Comparison of ENCODE assay signal across 1 cellular context in the genomic region with DNA sequence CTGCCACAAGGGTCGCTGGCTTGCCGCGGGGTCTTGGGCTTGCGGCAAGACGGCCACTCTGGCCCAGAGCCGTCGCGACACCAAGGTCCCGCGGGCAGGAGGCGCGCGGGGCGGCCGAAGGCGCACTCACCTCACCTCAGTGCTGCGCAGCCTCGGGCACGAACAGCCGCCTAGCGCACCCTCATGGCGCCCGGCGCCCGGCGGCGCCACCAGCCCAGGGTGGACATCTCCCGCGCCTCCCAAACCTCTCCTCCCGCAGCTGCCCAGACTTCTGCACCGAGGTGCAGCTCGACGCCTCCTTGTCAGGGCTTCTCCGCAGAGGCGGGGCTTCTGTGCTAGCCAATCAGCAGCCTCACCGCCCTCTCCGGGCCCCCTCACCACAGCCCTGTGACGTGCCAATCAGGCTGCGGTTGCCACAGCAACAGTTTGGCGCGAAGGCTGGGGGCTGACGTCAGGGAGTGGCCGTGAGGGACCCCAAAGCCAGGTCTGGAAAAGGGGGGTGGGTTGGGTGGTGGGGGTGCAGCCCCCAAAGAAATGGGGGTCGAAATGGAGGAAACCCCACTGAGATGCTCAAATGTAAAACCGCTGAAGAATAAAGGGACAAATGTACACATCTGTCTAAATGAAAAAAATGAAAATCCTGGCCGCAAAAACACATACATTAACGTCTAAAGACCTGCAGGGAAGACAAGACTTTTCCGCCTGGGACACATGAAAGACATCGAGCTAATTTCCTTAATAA.
TF ChIP-seq lines count a peak whose summit lies in the region.

A gene (minus strand): TSS at position 275 of the 742 bp plus-strand sequence. CDS start 16,071 bp downstream, outside the sequence.
A gene (minus strand): TSS at position 275 of the 742 bp plus-strand sequence. CDS start 16,449 bp downstream, outside the sequence.

TF ChIP-seq in HepG2, 621 proteins besides CTCF, POLR2A, EP300 and RAD21 (continues in another document):
- peak; percentile 44; the same call in 1 of the 2 replicates for TF ChIP-seq PHF21A (CRISPR knock-in tag; IDR thresholded peaks at IDR 0.05)
- 0 out of 2 replicates have a peak, but pooled peaks have one; percentile 56 for TF ChIP-seq TARDBP (CRISPR knock-in tag; IDR thresholded peaks at IDR 0.05)
- TF ChIP-seq ZNF672 (CRISPR knock-in tag; IDR thresholded peaks at IDR 0.05) = no peak
- peak; percentile 100 for TF ChIP-seq RBFOX2 (IDR thresholded peaks at IDR 0.05; ENCODE audit: low read depth, low read length)
- TF ChIP-seq TBL1XR1 (IDR thresholded peaks at IDR 0.05; ENCODE audit: borderline replicate concordance, low read length, partially characterized antibody) = peak; percentile 23
- TF ChIP-seq, protein P1, sequence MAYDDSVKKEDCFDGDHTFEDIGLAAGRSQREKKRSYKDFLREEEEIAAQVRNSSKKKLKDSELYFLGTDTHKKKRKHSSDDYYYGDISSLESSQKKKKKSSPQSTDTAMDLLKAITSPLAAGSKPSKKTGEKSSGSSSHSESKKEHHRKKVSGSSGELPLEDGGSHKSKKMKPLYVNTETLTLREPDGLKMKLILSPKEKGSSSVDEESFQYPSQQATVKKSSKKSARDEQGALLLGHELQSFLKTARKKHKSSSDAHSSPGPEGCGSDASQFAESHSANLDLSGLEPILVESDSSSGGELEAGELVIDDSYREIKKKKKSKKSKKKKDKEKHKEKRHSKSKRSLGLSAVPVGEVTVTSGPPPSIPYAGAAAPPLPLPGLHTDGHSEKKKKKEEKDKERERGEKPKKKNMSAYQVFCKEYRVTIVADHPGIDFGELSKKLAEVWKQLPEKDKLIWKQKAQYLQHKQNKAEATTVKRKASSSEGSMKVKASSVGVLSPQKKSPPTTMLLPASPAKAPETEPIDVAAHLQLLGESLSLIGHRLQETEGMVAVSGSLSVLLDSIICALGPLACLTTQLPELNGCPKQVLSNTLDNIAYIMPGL (CRISPR knock-in tag; IDR thresholded peaks at IDR 0.05; ENCODE audit: borderline replicate concordance in 1 of 2, low read depth in 1 of 2) = 0 out of 4 replicates have a peak, but pooled peaks of 1 of the 2 experiments have one; percentile 16
- TF ChIP-seq ZNF790 (CRISPR knock-in tag; IDR thresholded peaks at IDR 0.05; ENCODE audit: borderline replicate concordance) = peak; percentile 90
- TF ChIP-seq HNRNPLL (IDR thresholded peaks at IDR 0.05; ENCODE audit: low read depth, low read length, poor library complexity, severe bottlenecking) = peak; percentile 20
- TF ChIP-seq, protein P2, sequence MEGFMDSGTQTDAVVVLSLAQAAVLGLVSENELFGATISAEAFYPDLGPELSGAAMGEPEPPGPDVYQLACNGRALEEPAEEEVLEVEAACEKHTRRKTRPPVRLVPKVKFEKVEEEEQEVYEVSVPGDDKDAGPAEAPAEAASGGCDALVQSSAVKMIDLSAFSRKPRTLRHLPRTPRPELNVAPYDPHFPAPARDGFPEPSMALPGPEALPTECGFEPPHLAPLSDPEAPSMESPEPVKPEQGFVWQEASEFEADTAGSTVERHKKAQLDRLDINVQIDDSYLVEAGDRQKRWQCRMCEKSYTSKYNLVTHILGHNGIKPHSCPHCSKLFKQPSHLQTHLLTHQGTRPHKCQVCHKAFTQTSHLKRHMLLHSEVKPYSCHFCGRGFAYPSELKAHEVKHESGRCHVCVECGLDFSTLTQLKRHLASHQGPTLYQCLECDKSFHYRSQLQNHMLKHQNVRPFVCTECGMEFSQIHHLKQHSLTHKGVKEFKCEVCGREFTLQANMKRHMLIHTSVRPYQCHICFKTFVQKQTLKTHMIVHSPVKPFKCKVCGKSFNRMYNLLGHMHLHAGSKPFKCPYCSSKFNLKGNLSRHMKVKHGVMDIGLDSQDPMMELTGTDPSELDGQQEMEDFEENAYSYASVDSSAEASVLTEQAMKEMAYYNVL (CRISPR knock-in tag; IDR thresholded peaks at IDR 0.05; ENCODE audit: borderline replicate concordance) = peak; percentile 48; the same call in 1 of the 2 replicates
- TF ChIP-seq ZNF883 (CRISPR knock-in tag; IDR thresholded peaks at IDR 0.05; ENCODE audit: not compliant biosample characterization) = peak; percentile 55
- TF ChIP-seq MED13 (CRISPR knock-in tag; IDR thresholded peaks at IDR 0.05) = peak; percentile 61; the same call in 1 of the 2 replicates
- TF ChIP-seq KDM5B (CRISPR knock-in tag; IDR thresholded peaks at IDR 0.05; ENCODE audit: borderline replicate concordance) = peak; percentile 55; the same call in 1 of the 2 replicates
- TF ChIP-seq, protein P3, sequence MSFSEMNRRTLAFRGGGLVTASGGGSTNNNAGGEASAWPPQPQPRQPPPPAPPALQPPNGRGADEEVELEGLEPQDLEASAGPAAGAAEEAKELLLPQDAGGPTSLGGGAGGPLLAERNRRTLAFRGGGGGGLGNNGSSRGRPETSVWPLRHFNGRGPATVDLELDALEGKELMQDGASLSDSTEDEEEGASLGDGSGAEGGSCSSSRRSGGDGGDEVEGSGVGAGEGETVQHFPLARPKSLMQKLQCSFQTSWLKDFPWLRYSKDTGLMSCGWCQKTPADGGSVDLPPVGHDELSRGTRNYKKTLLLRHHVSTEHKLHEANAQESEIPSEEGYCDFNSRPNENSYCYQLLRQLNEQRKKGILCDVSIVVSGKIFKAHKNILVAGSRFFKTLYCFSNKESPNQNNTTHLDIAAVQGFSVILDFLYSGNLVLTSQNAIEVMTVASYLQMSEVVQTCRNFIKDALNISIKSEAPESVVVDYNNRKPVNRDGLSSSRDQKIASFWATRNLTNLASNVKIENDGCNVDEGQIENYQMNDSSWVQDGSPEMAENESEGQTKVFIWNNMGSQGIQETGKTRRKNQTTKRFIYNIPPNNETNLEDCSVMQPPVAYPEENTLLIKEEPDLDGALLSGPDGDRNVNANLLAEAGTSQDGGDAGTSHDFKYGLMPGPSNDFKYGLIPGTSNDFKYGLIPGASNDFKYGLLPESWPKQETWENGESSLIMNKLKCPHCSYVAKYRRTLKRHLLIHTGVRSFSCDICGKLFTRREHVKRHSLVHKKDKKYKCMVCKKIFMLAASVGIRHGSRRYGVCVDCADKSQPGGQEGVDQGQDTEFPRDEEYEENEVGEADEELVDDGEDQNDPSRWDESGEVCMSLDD (CRISPR knock-in tag; IDR thresholded peaks at IDR 0.05; ENCODE audit: borderline replicate concordance) = peak; percentile 81
- TF ChIP-seq, protein P4, sequence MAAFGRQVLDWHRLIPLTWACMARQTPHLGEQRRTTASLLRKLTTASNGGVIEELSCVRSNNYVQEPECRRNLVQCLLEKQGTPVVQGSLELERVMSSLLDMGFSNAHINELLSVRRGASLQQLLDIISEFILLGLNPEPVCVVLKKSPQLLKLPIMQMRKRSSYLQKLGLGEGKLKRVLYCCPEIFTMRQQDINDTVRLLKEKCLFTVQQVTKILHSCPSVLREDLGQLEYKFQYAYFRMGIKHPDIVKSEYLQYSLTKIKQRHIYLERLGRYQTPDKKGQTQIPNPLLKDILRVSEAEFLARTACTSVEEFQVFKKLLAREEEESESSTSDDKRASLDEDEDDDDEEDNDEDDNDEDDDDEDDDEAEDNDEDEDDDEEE (CRISPR knock-in tag; IDR thresholded peaks at IDR 0.05) = 0 out of 2 replicates have a peak, but pooled peaks have one; percentile 74
- TF ChIP-seq, protein P5, sequence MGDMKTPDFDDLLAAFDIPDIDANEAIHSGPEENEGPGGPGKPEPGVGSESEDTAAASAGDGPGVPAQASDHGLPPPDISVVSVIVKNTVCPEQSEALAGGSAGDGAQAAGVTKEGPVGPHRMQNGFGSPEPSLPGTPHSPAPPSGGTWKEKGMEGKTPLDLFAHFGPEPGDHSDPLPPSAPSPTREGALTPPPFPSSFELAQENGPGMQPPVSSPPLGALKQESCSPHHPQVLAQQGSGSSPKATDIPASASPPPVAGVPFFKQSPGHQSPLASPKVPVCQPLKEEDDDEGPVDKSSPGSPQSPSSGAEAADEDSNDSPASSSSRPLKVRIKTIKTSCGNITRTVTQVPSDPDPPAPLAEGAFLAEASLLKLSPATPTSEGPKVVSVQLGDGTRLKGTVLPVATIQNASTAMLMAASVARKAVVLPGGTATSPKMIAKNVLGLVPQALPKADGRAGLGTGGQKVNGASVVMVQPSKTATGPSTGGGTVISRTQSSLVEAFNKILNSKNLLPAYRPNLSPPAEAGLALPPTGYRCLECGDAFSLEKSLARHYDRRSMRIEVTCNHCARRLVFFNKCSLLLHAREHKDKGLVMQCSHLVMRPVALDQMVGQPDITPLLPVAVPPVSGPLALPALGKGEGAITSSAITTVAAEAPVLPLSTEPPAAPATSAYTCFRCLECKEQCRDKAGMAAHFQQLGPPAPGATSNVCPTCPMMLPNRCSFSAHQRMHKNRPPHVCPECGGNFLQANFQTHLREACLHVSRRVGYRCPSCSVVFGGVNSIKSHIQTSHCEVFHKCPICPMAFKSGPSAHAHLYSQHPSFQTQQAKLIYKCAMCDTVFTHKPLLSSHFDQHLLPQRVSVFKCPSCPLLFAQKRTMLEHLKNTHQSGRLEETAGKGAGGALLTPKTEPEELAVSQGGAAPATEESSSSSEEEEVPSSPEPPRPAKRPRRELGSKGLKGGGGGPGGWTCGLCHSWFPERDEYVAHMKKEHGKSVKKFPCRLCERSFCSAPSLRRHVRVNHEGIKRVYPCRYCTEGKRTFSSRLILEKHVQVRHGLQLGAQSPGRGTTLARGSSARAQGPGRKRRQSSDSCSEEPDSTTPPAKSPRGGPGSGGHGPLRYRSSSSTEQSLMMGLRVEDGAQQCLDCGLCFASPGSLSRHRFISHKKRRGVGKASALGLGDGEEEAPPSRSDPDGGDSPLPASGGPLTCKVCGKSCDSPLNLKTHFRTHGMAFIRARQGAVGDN (CRISPR knock-in tag; IDR thresholded peaks at IDR 0.05) = peak; percentile 76
- TF ChIP-seq, protein P6, sequence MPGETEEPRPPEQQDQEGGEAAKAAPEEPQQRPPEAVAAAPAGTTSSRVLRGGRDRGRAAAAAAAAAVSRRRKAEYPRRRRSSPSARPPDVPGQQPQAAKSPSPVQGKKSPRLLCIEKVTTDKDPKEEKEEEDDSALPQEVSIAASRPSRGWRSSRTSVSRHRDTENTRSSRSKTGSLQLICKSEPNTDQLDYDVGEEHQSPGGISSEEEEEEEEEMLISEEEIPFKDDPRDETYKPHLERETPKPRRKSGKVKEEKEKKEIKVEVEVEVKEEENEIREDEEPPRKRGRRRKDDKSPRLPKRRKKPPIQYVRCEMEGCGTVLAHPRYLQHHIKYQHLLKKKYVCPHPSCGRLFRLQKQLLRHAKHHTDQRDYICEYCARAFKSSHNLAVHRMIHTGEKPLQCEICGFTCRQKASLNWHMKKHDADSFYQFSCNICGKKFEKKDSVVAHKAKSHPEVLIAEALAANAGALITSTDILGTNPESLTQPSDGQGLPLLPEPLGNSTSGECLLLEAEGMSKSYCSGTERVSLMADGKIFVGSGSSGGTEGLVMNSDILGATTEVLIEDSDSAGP (CRISPR knock-in tag; IDR thresholded peaks at IDR 0.05; ENCODE audit: borderline replicate concordance) = peak; percentile 16; the same call in 1 of the 2 replicates
- 0 out of 2 replicates have a peak, but pooled peaks have one; percentile 46 for TF ChIP-seq SPEN (CRISPR knock-in tag; IDR thresholded peaks at IDR 0.05; ENCODE audit: low read depth)
- 0 out of 2 replicates have a peak, but pooled peaks have one; percentile 35 for TF ChIP-seq KMT2B (CRISPR knock-in tag; IDR thresholded peaks at IDR 0.05)
- TF ChIP-seq, protein P7, sequence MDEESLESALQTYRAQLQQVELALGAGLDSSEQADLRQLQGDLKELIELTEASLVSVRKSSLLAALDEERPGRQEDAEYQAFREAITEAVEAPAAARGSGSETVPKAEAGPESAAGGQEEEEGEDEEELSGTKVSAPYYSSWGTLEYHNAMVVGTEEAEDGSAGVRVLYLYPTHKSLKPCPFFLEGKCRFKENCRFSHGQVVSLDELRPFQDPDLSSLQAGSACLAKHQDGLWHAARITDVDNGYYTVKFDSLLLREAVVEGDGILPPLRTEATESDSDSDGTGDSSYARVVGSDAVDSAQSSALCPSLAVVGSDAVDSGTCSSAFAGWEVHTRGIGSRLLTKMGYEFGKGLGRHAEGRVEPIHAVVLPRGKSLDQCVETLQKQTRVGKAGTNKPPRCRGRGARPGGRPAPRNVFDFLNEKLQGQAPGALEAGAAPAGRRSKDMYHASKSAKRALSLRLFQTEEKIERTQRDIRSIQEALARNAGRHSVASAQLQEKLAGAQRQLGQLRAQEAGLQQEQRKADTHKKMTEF (CRISPR knock-in tag; IDR thresholded peaks at IDR 0.05) = peak; percentile 42; the same call in 1 of the 2 replicates
- TF ChIP-seq SOX6 (IDR thresholded peaks at IDR 0.05) = no peak
- TF ChIP-seq SOX6 (CRISPR knock-in tag; IDR thresholded peaks at IDR 0.05) = no peak; the same call in 1 of the 2 replicates
- 0 out of 2 replicates have a peak, but pooled peaks have one; percentile 30 for TF ChIP-seq NAIF1 (CRISPR knock-in tag; IDR thresholded peaks at IDR 0.05; ENCODE audit: borderline replicate concordance)
- peak; percentile 79 for TF ChIP-seq ZNF709 (CRISPR knock-in tag; IDR thresholded peaks at IDR 0.05)
- TF ChIP-seq, protein P8, sequence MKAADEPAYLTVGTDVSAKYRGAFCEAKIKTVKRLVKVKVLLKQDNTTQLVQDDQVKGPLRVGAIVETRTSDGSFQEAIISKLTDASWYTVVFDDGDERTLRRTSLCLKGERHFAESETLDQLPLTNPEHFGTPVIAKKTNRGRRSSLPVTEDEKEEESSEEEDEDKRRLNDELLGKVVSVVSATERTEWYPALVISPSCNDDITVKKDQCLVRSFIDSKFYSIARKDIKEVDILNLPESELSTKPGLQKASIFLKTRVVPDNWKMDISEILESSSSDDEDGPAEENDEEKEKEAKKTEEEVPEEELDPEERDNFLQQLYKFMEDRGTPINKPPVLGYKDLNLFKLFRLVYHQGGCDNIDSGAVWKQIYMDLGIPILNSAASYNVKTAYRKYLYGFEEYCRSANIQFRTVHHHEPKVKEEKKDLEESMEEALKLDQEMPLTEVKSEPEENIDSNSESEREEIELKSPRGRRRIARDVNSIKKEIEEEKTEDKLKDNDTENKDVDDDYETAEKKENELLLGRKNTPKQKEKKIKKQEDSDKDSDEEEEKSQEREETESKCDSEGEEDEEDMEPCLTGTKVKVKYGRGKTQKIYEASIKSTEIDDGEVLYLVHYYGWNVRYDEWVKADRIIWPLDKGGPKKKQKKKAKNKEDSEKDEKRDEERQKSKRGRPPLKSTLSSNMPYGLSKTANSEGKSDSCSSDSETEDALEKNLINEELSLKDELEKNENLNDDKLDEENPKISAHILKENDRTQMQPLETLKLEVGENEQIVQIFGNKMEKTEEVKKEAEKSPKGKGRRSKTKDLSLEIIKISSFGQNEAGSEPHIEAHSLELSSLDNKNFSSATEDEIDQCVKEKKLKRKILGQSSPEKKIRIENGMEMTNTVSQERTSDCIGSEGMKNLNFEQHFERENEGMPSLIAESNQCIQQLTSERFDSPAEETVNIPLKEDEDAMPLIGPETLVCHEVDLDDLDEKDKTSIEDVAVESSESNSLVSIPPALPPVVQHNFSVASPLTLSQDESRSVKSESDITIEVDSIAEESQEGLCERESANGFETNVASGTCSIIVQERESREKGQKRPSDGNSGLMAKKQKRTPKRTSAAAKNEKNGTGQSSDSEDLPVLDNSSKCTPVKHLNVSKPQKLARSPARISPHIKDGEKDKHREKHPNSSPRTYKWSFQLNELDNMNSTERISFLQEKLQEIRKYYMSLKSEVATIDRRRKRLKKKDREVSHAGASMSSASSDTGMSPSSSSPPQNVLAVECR (CRISPR knock-in tag; IDR thresholded peaks at IDR 0.05; ENCODE audit: borderline replicate concordance) = peak; percentile 60
- TF ChIP-seq, protein P9, sequence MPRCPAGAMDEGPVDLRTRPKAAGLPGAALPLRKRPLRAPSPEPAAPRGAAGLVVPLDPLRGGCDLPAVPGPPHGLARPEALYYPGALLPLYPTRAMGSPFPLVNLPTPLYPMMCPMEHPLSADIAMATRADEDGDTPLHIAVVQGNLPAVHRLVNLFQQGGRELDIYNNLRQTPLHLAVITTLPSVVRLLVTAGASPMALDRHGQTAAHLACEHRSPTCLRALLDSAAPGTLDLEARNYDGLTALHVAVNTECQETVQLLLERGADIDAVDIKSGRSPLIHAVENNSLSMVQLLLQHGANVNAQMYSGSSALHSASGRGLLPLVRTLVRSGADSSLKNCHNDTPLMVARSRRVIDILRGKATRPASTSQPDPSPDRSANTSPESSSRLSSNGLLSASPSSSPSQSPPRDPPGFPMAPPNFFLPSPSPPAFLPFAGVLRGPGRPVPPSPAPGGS (CRISPR knock-in tag; IDR thresholded peaks at IDR 0.05) = no peak
- peak; percentile 80 for TF ChIP-seq SAFB2 (CRISPR knock-in tag; IDR thresholded peaks at IDR 0.05; ENCODE audit: borderline replicate concordance, low read depth)
- TF ChIP-seq GABPB1 (CRISPR knock-in tag; IDR thresholded peaks at IDR 0.05) = peak; percentile 53; the same call in 1 of the 2 replicates
